8 cellular contexts compared by ENCODE assay signal in the genomic region with DNA sequence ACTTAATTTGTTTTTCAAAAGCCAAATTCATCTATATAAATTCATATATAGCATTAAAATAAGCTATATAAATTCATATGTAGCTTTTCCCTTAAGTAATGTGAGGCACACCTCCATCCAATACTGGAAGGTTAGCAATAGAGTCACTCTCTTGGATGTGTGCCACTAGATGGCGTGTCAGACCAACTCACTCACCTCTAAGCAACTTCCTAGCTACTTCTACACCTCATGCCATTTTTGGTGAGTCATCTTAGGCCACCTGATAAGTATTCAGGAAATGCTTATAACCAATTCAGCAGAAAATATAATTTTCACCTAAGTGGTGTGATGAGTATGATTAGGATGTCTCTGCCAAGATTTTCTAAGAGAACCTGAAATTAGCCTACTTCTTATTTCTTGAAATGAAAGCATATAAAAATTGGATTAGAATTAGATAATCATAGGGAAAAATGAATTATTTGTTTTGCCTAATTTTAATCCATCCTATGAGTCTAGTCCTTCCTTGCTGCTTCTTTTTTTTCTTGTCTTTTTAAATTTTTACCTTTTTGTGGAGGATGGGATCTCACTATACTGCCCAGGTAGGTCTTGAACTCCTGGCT. TPM values are rescaled to one million over a fixed set of nuclear protein-coding genes. Genes with fewer than 3 reads are reported as not detected.
DNase-seq lines count a peak whose midpoint lies in the region; ATAC-seq and TF ChIP-seq lines count a peak whose summit lies in the region.

No MANE protein-coding gene starts in this region.

- CTCF ChIA-PET in BJ (lab: Yijun Ruan, JAX) = interaction anchor here (0.7 to 13.2 kb wide), 16 partner anchors 10 to 148 kb away, joined by 3 to 343 read pairs (median 3); no protein-coding TSS in a partner anchor

- no peak overlapping the region for H3K27ac Mint-ChIP-seq in central memory CD8-positive, alpha-beta T cell (ENCODE audit: low read depth)

- no peaks in the 10 kb centered on the region for H3K27me3 ChIP-seq in BJ (ENCODE audit: control insufficient read depth, insufficient read depth, low read length)

- H3K4me1 Mint-ChIP-seq in central memory CD8-positive, alpha-beta T cell = no peaks in the 10 kb centered on the region

- H3K9me3 Mint-ChIP-seq in central memory CD8-positive, alpha-beta T cell = no peaks in the 10 kb centered on the region

- H3K4me3 ChIP-seq in BJ (ENCODE audit: low read depth, low read length) = no peak overlapping the region

- TF ChIP-seq CTCF in BJ (IDR thresholded peaks at IDR 0.05; ENCODE audit: insufficient read depth, low read depth, low read length) = peak; percentile 59

- H3K36me3 ChIP-seq in BJ (ENCODE audit: control insufficient read depth, insufficient read depth, low read length) = no peaks in the 10 kb centered on the region

- H3K4me3 Mint-ChIP-seq in central memory CD8-positive, alpha-beta T cell = no peak overlapping the region

- H3K27me3 Mint-ChIP-seq in central memory CD8-positive, alpha-beta T cell = no peaks in the 10 kb centered on the region

- POLR2A ChIA-PET in BJ (lab: Charles Lee) = no interaction called here

- no peaks in the 10 kb centered on the region for H3K36me3 Mint-ChIP-seq in central memory CD8-positive, alpha-beta T cell (ENCODE audit: insufficient read depth)

- ATAC-seq in GM19043 (IDR thresholded peaks at IDR 0.05; ENCODE audit: low read depth, unreplicated experiment) (peak; percentile 95), HG03354 (IDR thresholded peaks at IDR 0.05; ENCODE audit: poor library complexity, severe bottlenecking, unreplicated experiment) (peak; percentile 98)
- peak; percentile 99 for ATAC-seq in central memory CD8-positive, alpha-beta T cell (replicated peaks; ENCODE audit: extremely low read depth, poor library complexity, severe bottlenecking)

- DNase-seq in BJ (ENCODE audit: low read depth) (peak; percentile 19), NCI-H345 (lab: John Stamatoyannopoulos, UW) (peak; percentile 84), left kidney (ENCODE audit: low read depth, low spot score) (peak; percentile 92)
- DNase-seq in activated CD4-positive, CD25-positive, alpha-beta regulatory T cell treated with anti-CD3 and anti-CD28 coated beads, Interleukin-2, amount 50 U/mL, for 16 hours (ENCODE audit: low read depth, low spot score) = peak; percentile 57
- peak; percentile 48 to 60 for DNase-seq in central memory CD8-positive, alpha-beta T cell (ENCODE audit: low spot score in 2 of 2)
- DNase-seq in stimulated activated CD4-positive, alpha-beta T cell treated with anti-CD3 and anti-CD28 coated beads, TNF-alpha, amount 100 ng/mL, for 4 hours (ENCODE audit: low read depth in 3 of 3) = peak; percentile 25 to 68 (median 50)

RNA-seq across cellular contexts. Expression of gene TADA1, which starts 34.4 kb away (rescaled TPM):
- polyA plus RNA-seq in BJ (2011; rRNA removed) = 6.6 and 8.6 TPM in 2 replicates
- 5.5 and 6.8 TPM in 2 replicates for polyA minus RNA-seq in BJ (2011; rRNA and poly(A)+ RNA removed)

Comparison
In these comparisons a context has a peak if more than half of its experiments do, and no peak if none do; other contexts are left out.
1. DNase-seq: peak in every context shown above with its lines; median percentile 92 in left kidney; 84 in NCI-H345; 57 in activated CD4-positive, CD25-positive, alpha-beta regulatory T cell treated with anti-CD3 and anti-CD28 coated beads, Interleukin-2, amount 50 U/mL, for 16 hours; 54 in central memory CD8-positive, alpha-beta T cell; 50 in stimulated activated CD4-positive, alpha-beta T cell treated with anti-CD3 and anti-CD28 coated beads, TNF-alpha, amount 100 ng/mL, for 4 hours; 19 in BJ.